Comparison of ENCODE assay signal across 1 cellular context in the genomic region with DNA sequence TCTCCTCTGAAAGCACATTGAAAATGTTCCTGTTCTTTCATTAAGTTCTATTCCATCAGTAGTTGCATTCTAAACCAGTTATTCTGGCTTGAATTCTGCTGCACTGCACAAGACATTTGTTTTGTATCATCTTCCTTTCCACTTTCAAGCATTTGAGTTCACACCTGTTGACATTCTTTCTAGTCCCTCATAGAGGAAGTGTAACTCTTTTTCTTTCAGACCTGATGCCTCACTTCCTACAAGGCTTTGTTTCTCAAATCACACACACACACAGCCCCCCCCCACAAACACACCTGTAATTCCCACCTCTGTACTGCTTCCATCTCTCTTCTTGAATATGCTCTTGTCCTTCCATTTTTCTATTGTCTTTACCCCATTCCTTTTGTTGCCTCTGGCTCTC.
TF ChIP-seq lines count a peak whose summit lies in the region.

No MANE protein-coding gene starts in this region.

TF ChIP-seq in H1, 55 proteins besides CTCF, POLR2A, EP300 and RAD21 (continued from another document):
- no peak for TF ChIP-seq PHF8 (conservative IDR thresholded peaks at IDR 0.05; ENCODE audit: low read depth, low read length)
- TF ChIP-seq SIN3A (conservative IDR thresholded peaks at IDR 0.05 in 1 of 2, IDR thresholded peaks at IDR 0.05 in 1 of 2; ENCODE audit: low read depth in 1 of 2, low read length in 2 of 2) = no peak
- TF ChIP-seq TAF7 (optimal IDR thresholded peaks at IDR 0.05; ENCODE audit: borderline replicate concordance, low read depth, low read length) = no peak
- TF ChIP-seq NANOG (IDR thresholded peaks at IDR 0.05; ENCODE audit: insufficient read depth, low read depth, low read length, poor library complexity, severe bottlenecking) = no peak
- TF ChIP-seq, protein P1, sequence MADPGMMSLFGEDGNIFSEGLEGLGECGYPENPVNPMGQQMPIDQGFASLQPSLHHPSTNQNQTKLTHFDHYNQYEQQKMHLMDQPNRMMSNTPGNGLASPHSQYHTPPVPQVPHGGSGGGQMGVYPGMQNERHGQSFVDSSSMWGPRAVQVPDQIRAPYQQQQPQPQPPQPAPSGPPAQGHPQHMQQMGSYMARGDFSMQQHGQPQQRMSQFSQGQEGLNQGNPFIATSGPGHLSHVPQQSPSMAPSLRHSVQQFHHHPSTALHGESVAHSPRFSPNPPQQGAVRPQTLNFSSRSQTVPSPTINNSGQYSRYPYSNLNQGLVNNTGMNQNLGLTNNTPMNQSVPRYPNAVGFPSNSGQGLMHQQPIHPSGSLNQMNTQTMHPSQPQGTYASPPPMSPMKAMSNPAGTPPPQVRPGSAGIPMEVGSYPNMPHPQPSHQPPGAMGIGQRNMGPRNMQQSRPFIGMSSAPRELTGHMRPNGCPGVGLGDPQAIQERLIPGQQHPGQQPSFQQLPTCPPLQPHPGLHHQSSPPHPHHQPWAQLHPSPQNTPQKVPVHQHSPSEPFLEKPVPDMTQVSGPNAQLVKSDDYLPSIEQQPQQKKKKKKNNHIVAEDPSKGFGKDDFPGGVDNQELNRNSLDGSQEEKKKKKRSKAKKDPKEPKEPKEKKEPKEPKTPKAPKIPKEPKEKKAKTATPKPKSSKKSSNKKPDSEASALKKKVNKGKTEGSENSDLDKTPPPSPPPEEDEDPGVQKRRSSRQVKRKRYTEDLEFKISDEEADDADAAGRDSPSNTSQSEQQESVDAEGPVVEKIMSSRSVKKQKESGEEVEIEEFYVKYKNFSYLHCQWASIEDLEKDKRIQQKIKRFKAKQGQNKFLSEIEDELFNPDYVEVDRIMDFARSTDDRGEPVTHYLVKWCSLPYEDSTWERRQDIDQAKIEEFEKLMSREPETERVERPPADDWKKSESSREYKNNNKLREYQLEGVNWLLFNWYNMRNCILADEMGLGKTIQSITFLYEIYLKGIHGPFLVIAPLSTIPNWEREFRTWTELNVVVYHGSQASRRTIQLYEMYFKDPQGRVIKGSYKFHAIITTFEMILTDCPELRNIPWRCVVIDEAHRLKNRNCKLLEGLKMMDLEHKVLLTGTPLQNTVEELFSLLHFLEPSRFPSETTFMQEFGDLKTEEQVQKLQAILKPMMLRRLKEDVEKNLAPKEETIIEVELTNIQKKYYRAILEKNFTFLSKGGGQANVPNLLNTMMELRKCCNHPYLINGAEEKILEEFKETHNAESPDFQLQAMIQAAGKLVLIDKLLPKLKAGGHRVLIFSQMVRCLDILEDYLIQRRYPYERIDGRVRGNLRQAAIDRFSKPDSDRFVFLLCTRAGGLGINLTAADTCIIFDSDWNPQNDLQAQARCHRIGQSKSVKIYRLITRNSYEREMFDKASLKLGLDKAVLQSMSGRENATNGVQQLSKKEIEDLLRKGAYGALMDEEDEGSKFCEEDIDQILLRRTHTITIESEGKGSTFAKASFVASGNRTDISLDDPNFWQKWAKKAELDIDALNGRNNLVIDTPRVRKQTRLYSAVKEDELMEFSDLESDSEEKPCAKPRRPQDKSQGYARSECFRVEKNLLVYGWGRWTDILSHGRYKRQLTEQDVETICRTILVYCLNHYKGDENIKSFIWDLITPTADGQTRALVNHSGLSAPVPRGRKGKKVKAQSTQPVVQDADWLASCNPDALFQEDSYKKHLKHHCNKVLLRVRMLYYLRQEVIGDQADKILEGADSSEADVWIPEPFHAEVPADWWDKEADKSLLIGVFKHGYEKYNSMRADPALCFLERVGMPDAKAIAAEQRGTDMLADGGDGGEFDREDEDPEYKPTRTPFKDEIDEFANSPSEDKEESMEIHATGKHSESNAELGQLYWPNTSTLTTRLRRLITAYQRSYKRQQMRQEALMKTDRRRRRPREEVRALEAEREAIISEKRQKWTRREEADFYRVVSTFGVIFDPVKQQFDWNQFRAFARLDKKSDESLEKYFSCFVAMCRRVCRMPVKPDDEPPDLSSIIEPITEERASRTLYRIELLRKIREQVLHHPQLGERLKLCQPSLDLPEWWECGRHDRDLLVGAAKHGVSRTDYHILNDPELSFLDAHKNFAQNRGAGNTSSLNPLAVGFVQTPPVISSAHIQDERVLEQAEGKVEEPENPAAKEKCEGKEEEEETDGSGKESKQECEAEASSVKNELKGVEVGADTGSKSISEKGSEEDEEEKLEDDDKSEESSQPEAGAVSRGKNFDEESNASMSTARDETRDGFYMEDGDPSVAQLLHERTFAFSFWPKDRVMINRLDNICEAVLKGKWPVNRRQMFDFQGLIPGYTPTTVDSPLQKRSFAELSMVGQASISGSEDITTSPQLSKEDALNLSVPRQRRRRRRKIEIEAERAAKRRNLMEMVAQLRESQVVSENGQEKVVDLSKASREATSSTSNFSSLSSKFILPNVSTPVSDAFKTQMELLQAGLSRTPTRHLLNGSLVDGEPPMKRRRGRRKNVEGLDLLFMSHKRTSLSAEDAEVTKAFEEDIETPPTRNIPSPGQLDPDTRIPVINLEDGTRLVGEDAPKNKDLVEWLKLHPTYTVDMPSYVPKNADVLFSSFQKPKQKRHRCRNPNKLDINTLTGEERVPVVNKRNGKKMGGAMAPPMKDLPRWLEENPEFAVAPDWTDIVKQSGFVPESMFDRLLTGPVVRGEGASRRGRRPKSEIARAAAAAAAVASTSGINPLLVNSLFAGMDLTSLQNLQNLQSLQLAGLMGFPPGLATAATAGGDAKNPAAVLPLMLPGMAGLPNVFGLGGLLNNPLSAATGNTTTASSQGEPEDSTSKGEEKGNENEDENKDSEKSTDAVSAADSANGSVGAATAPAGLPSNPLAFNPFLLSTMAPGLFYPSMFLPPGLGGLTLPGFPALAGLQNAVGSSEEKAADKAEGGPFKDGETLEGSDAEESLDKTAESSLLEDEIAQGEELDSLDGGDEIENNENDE (IDR thresholded peaks at IDR 0.05; ENCODE audit: insufficient replicate concordance, low read length) = no peak
- TF ChIP-seq TAF1 (IDR thresholded peaks at IDR 0.05; ENCODE audit: low read depth, low read length) = no peak
- TF ChIP-seq CEBPB (IDR thresholded peaks at IDR 0.05; ENCODE audit: low read depth, low read length) = no peak
- TF ChIP-seq, protein P2, sequence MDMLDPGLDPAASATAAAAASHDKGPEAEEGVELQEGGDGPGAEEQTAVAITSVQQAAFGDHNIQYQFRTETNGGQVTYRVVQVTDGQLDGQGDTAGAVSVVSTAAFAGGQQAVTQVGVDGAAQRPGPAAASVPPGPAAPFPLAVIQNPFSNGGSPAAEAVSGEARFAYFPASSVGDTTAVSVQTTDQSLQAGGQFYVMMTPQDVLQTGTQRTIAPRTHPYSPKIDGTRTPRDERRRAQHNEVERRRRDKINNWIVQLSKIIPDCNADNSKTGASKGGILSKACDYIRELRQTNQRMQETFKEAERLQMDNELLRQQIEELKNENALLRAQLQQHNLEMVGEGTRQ (IDR thresholded peaks at IDR 0.05; ENCODE audit: low read length) = no peak
- TF ChIP-seq, protein P3, sequence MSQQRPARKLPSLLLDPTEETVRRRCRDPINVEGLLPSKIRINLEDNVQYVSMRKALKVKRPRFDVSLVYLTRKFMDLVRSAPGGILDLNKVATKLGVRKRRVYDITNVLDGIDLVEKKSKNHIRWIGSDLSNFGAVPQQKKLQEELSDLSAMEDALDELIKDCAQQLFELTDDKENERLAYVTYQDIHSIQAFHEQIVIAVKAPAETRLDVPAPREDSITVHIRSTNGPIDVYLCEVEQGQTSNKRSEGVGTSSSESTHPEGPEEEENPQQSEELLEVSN (IDR thresholded peaks at IDR 0.05) = no peak
- no peak for TF ChIP-seq SUZ12 (IDR thresholded peaks at IDR 0.05; ENCODE audit: low read length)
- no peak for TF ChIP-seq MAFK (IDR thresholded peaks at IDR 0.05; ENCODE audit: low read depth, low read length)
TF ChIP-seq in H1: peak in this region for 0.
